ENCODE assay signal across 30 cellular contexts in the genomic region with DNA sequence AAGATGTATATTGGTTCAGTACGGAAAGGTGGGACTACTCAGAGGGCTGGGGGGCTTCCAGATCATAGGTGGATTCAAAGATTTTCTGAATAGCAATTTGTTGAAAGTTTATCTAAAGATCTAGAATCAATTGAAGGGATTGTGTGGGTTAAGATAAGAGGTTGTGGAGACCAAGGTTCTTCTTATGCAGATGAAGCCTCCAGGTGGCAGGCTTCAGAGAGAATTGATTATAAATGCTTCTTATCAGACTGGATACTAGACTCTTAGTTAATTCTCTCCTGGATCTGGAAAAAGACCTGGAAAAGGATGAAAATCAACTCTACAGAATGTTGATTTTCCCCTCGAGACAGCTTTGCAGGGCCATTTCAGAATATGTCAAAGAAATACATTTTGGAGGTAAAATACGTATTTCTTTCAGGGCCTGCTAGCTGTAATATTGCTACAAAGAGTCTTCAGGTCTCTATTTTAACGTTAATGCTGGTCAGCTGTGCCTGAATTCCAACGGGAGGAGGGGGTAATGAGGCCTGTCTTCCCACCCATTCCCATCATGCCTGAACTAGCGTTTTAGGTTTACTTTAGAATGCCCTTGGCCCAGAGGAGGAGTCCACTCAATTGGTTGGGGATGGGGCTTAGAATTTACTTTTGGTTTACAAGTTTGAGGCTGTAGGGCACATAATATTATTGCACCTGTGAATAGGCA. TPM values are rescaled to one million over a fixed set of nuclear protein-coding genes. Genes with fewer than 3 reads are reported as not detected.
DNase-seq lines count a peak whose midpoint lies in the region; ATAC-seq, FAIRE-seq and TF ChIP-seq lines count a peak whose summit lies in the region.
"Had no signal": no experiment of that assay in that cellular context is flagged by ENCODE, and none has a peak within 500 bp of the region (broad histone marks: within the 10 kb centered on the region; RNA-seq: fewer than 3 reads in every experiment).

No MANE protein-coding gene starts in this region.

- no peaks in the 10 kb centered on the region for H3K79me2 ChIP-seq in Karpas-422 (ENCODE audit: low read length)
- H3K79me2 ChIP-seq: hepatocyte had no signal

- H3K36me3 ChIP-seq in Karpas-422 (ENCODE audit: insufficient read depth, low read length) (no peaks in the 10 kb centered on the region), brain microvascular endothelial cell (replicated peaks) (no peaks in the 10 kb centered on the region), H7 (replicated peaks; ENCODE audit: control insufficient read depth, insufficient read depth, low read length) (no peaks in the 10 kb centered on the region), SJCRH30 (no peaks in the 10 kb centered on the region)
- H3K36me3 ChIP-seq: ovary, upper lobe of right lung had no signal

- peak; percentile 40 for FAIRE-seq in GM12892 (lab: Jason Lieb, UNC)
- FAIRE-seq: frontal cortex, islet of Langerhans had no signal

- H3K27me3 ChIP-seq in Karpas-422 (ENCODE audit: low read length): no peaks in the 10 kb centered on the region
- H3K27me3 ChIP-seq in brain microvascular endothelial cell (replicated peaks): no peaks in the 10 kb centered on the region
- H3K27me3 ChIP-seq in H7 (ENCODE audit: control insufficient read depth, insufficient read depth, low read length): no peaks in the 10 kb centered on the region
- H3K27me3 ChIP-seq in SJCRH30: no peaks in the 10 kb centered on the region
- H3K27me3 ChIP-seq: ovary had no signal

- in situ Hi-C loops in brain microvascular endothelial cell (cut with HindIII; ENCODE audit: low pct_ligation_motif_present, low sequenced_read_pairs): no loop called here

- peak; percentile 5 for TF ChIP-seq CTCF in brain microvascular endothelial cell (IDR thresholded peaks at IDR 0.05; ENCODE audit: low read depth, low read length, missing control alignments)

- H2AFZ ChIP-seq in Karpas-422 (ENCODE audit: low read length): no peak overlapping the region
- H2AFZ ChIP-seq: hepatocyte had no signal

- no peak overlapping the region for H3K4me2 ChIP-seq in Karpas-422 (ENCODE audit: low read depth, low read length, poor library complexity, severe bottlenecking)
- H3K4me2 ChIP-seq: hepatocyte had no signal

- TF ChIP-seq POLR2A in GM12892 (IDR thresholded peaks at IDR 0.05; ENCODE audit: low read depth, low read length): no peak

- H3K4me1 ChIP-seq in Karpas-422 (ENCODE audit: low read length) (peaks cover 8% of the 10 kb centered on the region), SJCRH30 (no peaks in the 10 kb centered on the region)
- H3K4me1 ChIP-seq: upper lobe of right lung had no signal

- H3K9me3 ChIP-seq in Karpas-422 (ENCODE audit: low read length) (no peaks in the 10 kb centered on the region), SJCRH30 (replicated peaks) (no peaks in the 10 kb centered on the region)
- H3K9me3 ChIP-seq: mucosa of descending colon, ovary, spleen, upper lobe of right lung had no signal

- no peak for ATAC-seq in GM18519 (IDR thresholded peaks at IDR 0.05; ENCODE audit: low FRiP score, unreplicated experiment)
- ATAC-seq: activated CD4-positive, CD25-positive, alpha-beta regulatory T cell treated with anti-CD3 and anti-CD28 coated beads, Interleukin-2, amount 50 U/mL, for 24 hours; esophagus mucosa; mucosa of descending colon; stimulated activated effector memory CD8-positive, alpha-beta T cell treated with anti-CD3 and anti-CD28 coated beads, Interleukin-12 subunit alpha, Interleukin-12 subunit beta, amount 100 ng/mL, for 72 hours; upper lobe of right lung had no signal

- H3K9ac ChIP-seq in Karpas-422 (ENCODE audit: low read length): no peak overlapping the region

- H3K27ac ChIP-seq in Karpas-422 (ENCODE audit: low read length): no peak overlapping the region
- H3K27ac ChIP-seq in brain microvascular endothelial cell: no peak overlapping the region
- H3K27ac ChIP-seq in SJCRH30: no peak overlapping the region
- H3K27ac ChIP-seq: hepatocyte, ovary, spleen, upper lobe of right lung had no signal

- H4K20me1 ChIP-seq in Karpas-422 (ENCODE audit: insufficient read depth, low read depth, low read length): no peaks in the 10 kb centered on the region

- H3K4me3 ChIP-seq in Karpas-422 (ENCODE audit: low read length): no peak overlapping the region
- no peak overlapping the region for H3K4me3 ChIP-seq in brain microvascular endothelial cell (ENCODE audit: low read depth, low read length)
- no peak overlapping the region for H3K4me3 ChIP-seq in H7 (ENCODE audit: insufficient read depth, low read depth, low read length)
- H3K4me3 ChIP-seq in SJCRH30: no peak overlapping the region
- H3K4me3 ChIP-seq: hepatocyte, mucosa of descending colon, ovary, spleen, upper lobe of right lung had no signal

- no peak for DNase-seq in GM12892 (ENCODE audit: insufficient read length)
- DNase-seq in Karpas-422: peak; percentile 39
- no peak for DNase-seq in brain microvascular endothelial cell
- peak; percentile 23 for DNase-seq in kidney glomerular epithelial cell (lab: John Stamatoyannopoulos, UW)
- DNase-seq in HPDE6-E6E7 (ENCODE audit: extremely low spot score): no peak
- no peak for DNase-seq in H7
- DNase-seq in SJCRH30: no peak
- DNase-seq: activated CD4-positive, alpha-beta memory T cell treated with anti-CD3 and anti-CD28 coated beads for 36 hours; activated CD8-positive, alpha-beta memory T cell treated with anti-CD3 and anti-CD28 coated beads, Interleukin-2, amount 50 U/mL, for 48 hours; activated naive CD8-positive, alpha-beta T cell treated with anti-CD3 and anti-CD28 coated beads, Interleukin-2, amount 10 ng/mL, durations not matched to agents 7 days and 5 days; CD4-positive, alpha-beta T cell; DMS153; effector CD8-positive, alpha-beta T cell; GDM1; NCI-H146; NCI-H2171 treated with DMSO at 0.1 percent for 48 hours; NCI-H526; ovary; spleen; stimulated activated CD4-positive, alpha-beta T cell treated with anti-CD3 and anti-CD28 coated beads, Interleukin-2, amount 100 ng/mL, for 48 hours; substantia nigra; upper lobe of right lung had no signal

- H3K9me2 ChIP-seq in Karpas-422 (replicated peaks; ENCODE audit: insufficient read depth, low read length): no peaks in the 10 kb centered on the region

RNA-seq across cellular contexts. Expression of a gene that starts 12.8 kb away (rescaled TPM):
- 1.5 TPM for polyA plus RNA-seq in GM12892 (2012; ENCODE audit: missing spikeins)
- not detected in 2 replicates for total RNA-seq in Karpas-422 (2014; rRNA removed; shearing (Covaris generic); ENCODE audit: low replicate concordance)
- not detected in 2 replicates for total RNA-seq in H7 (2014; rRNA removed; shearing (Covaris generic))
- not detected in 2 replicates for total RNA-seq in SJCRH30 (2014; rRNA removed; shearing (Covaris generic))
- total RNA-seq: activated CD4-positive, alpha-beta memory T cell treated with anti-CD3 and anti-CD28 coated beads for 36 hours; activated naive CD8-positive, alpha-beta T cell treated with anti-CD3 and anti-CD28 coated beads, Interleukin-2, amount 10 ng/mL, durations not matched to agents 7 days and 5 days; CD4-positive, alpha-beta T cell; frontal cortex; spleen; upper lobe of right lung had no signal
- polyA plus RNA-seq: ovary had no signal

RNA-seq across cellular contexts. Expression of a gene that starts 21.5 kb away (rescaled TPM):
- 163 TPM for polyA plus RNA-seq in GM12892 (2012; ENCODE audit: missing spikeins)
- 78.4 and 82.3 TPM in 2 replicates for total RNA-seq in Karpas-422 (2014; rRNA removed; shearing (Covaris generic); ENCODE audit: low replicate concordance)
- total RNA-seq in H7 (2014; rRNA removed; shearing (Covaris generic)): 165 and 173 TPM in 2 replicates
- total RNA-seq in SJCRH30 (2014; rRNA removed; shearing (Covaris generic)): 123 and 125 TPM in 2 replicates

RNA-seq across cellular contexts. Expression of a gene that starts 33.5 kb away (rescaled TPM):
- 1.2 TPM for polyA plus RNA-seq in GM12892 (2012; ENCODE audit: missing spikeins)
- not detected in 2 replicates for total RNA-seq in Karpas-422 (2014; rRNA removed; shearing (Covaris generic); ENCODE audit: low replicate concordance)
- 0.90 and 1.7 TPM in 2 replicates for total RNA-seq in H7 (2014; rRNA removed; shearing (Covaris generic))
- total RNA-seq in SJCRH30 (2014; rRNA removed; shearing (Covaris generic)): 0.10 TPM in 1 of 2 replicates, not detected in the other
- polyA plus RNA-seq: hepatocyte had no signal

Comparison
In these comparisons a context has a peak if more than half of its experiments do, and no peak if none do; other contexts are left out.
1. DNase-seq: peak in Karpas-422 (single experiment) and kidney glomerular epithelial cell (single experiment); none in GM12892 (single experiment), brain microvascular endothelial cell (single experiment), HPDE6-E6E7 (single experiment), H7 (single experiment) and SJCRH30 (0 of 2).